Comparison of ENCODE assay signal across 18 cellular contexts in the genomic region with DNA sequence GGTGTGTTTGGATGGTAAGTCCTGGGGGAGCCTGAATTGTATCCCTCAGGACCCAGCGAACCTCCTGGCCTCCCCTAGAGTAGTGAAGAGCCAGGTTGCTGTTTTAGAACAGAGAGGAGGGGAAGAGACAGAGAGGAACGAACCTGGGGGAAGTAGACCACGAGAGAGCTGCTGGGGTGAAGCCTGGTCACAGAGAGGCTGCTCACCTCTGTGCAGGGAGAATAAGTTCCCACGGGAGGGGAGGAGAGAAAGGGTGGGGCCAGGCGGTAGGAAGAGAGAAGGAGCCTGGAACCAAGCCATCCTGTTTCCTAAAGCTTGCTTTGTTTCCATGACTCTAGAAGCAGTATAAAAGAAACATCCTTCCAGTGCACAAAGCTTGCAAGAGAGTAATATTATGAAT.
A peak's percentile ranks its signal among the peaks of the same experiment; 100 is the strongest.
DNase-seq lines count a peak whose midpoint lies in the region; ATAC-seq and TF ChIP-seq lines count a peak whose summit lies in the region.
"Had no signal": no experiment of that assay in that cellular context is flagged by ENCODE, and none has a peak within 500 bp of the region (broad histone marks: within the 10 kb centered on the region; RNA-seq: fewer than 3 reads in every experiment).

No MANE protein-coding gene starts in this region.

- no peak overlapping the region for H3K4me3 ChIP-seq in SK-N-SH (ENCODE audit: low read depth in 2 of 2, low read length in 1 of 2)
- H3K4me3 ChIP-seq in PC-9 = no peak overlapping the region

- no peak for ATAC-seq in SK-N-SH treated with all-trans-retinoic acid at 6 μM for 48 hours

- peaks cover 3% of the 10 kb centered on the region for H3K27me3 Mint-ChIP-seq in type B pancreatic cell
- no peaks in the 10 kb centered on the region for H3K27me3 Mint-ChIP-seq in activated naive CD4-positive, alpha-beta T cell treated with anti-CD3 and anti-CD28 coated beads, Interleukin-2, amount 10 ng/mL, durations not matched to agents 7 days and 5 days
- H3K27me3 Mint-ChIP-seq: B cell; CD4-positive, alpha-beta memory T cell had no signal

- H3F3A ChIP-seq in SK-N-SH (replicated peaks; ENCODE audit: insufficient read depth) (no peaks in the 10 kb centered on the region), PC-9 (ENCODE audit: insufficient read depth, low read depth) (no peaks in the 10 kb centered on the region)

- H3K27ac ChIP-seq in SK-N-SH (ENCODE audit: low read depth in 2 of 2, low read length in 1 of 2) (peak overlapping the region in 1 of 2 experiments; percentile 77; a peak in 2 of 4 replicates), PC-9 (no peak overlapping the region)

- DNase-seq in SK-N-SH (peak; percentile 50), NCI-H69 (lab: John Stamatoyannopoulos, UW) (peak; percentile 21), left kidney (ENCODE audit: low read depth, low spot score) (peak; percentile 34), type B pancreatic cell (ENCODE audit: extremely low spot score, unreplicated experiment) (no peak), PC-9 (no peak), superior temporal gyrus (ENCODE audit: extremely low spot score) (no peak)
- no peak for DNase-seq in activated naive CD4-positive, alpha-beta T cell treated with anti-CD3 and anti-CD28 coated beads, Interleukin-2, amount 10 ng/mL, durations not matched to agents 7 days and 5 days
- DNase-seq: CD4-positive, alpha-beta memory T cell; EL; H9; Karpas-422; MM.1S; NCI-H1105; NCI-H187; NCI-H446; SHP77 treated with DMSO at 0.1 percent for 48 hours had no signal

- no peaks in the 10 kb centered on the region for H3K9me3 Mint-ChIP-seq in type B pancreatic cell
- H3K9me3 Mint-ChIP-seq in activated naive CD4-positive, alpha-beta T cell treated with anti-CD3 and anti-CD28 coated beads, Interleukin-2, amount 10 ng/mL, durations not matched to agents 7 days and 5 days = peaks cover 2% of the 10 kb centered on the region
- H3K9me3 Mint-ChIP-seq: H9 had no signal

- H3K36me3 ChIP-seq in SK-N-SH (replicated peaks in 1 of 2; ENCODE audit: control insufficient read depth in 1 of 2, insufficient read depth in 2 of 2, low read length in 1 of 2) (peaks cover 0 to 2% of the 10 kb centered on the region in 2 experiments), PC-9 (ENCODE audit: low read depth) (no peaks in the 10 kb centered on the region)

- no TSS peak for BruUV-seq in PC-9 (replicated peaks; lab: Mats Ljungman, UMichigan)

- H2AFZ ChIP-seq in SK-N-SH (ENCODE audit: low read depth) (no peak overlapping the region), PC-9 (no peak overlapping the region)

- CTCF ChIA-PET in SK-N-SH (lab: Yijun Ruan, JAX) (interaction anchor here (0.9 to 2.7 kb wide), 3 partner anchors 63 to 110 kb away, joined by 3 to 11 read pairs (median 3); no protein-coding TSS in a partner anchor), PC-9 (lab: Charles Lee) (no interaction called here)
- CTCF ChIA-PET in activated naive CD4-positive, alpha-beta T cell treated with anti-CD3 and anti-CD28 coated beads, Interleukin-2, amount 10 ng/mL, durations not matched to agents 7 days and 5 days (lab: Charles Lee) = no interaction called here

- no peaks in the 10 kb centered on the region for H3K36me3 Mint-ChIP-seq in type B pancreatic cell
- no peaks in the 10 kb centered on the region for H3K36me3 Mint-ChIP-seq in activated naive CD4-positive, alpha-beta T cell treated with anti-CD3 and anti-CD28 coated beads, Interleukin-2, amount 10 ng/mL, durations not matched to agents 7 days and 5 days
- H3K36me3 Mint-ChIP-seq: CD4-positive, alpha-beta memory T cell had no signal

- peak overlapping the region; percentile 6 for H3K27ac Mint-ChIP-seq in type B pancreatic cell
- no peak overlapping the region for H3K27ac Mint-ChIP-seq in activated naive CD4-positive, alpha-beta T cell treated with anti-CD3 and anti-CD28 coated beads, Interleukin-2, amount 10 ng/mL, durations not matched to agents 7 days and 5 days
- H3K27ac Mint-ChIP-seq: B cell; CD4-positive, alpha-beta memory T cell; H9 had no signal

- TF ChIP-seq CTCF in SK-N-SH (IDR thresholded peaks at IDR 0.05) (no peak), type B pancreatic cell (conservative IDR thresholded peaks at IDR 0.05) (no peak), PC-9 (conservative IDR thresholded peaks at IDR 0.05) (no peak)

- H3K9me2 ChIP-seq in SK-N-SH (no peaks in the 10 kb centered on the region), PC-9 (ENCODE audit: insufficient read depth) (no peaks in the 10 kb centered on the region)

- intact Hi-C loops in PC-9 (cut with micrococcal nuclease; ENCODE audit: unreplicated experiment) = no loop called here

- no peak overlapping the region for H3K4me3 Mint-ChIP-seq in type B pancreatic cell
- no peak overlapping the region for H3K4me3 Mint-ChIP-seq in activated naive CD4-positive, alpha-beta T cell treated with anti-CD3 and anti-CD28 coated beads, Interleukin-2, amount 10 ng/mL, durations not matched to agents 7 days and 5 days
- H3K4me3 Mint-ChIP-seq: B cell; CD4-positive, alpha-beta memory T cell; H9 had no signal

- POLR2A ChIA-PET in SK-N-SH (lab: Yijun Ruan, JAX) = interaction anchor here (0.7 to 1.0 kb wide), 2 partner anchors 9 to 148 kb away, joined by 3 to 4 read pairs; partner anchors contain the start of gene MYT1L
- POLR2A ChIA-PET in PC-9 (lab: Charles Lee; ENCODE audit: unreplicated experiment) = no interaction called here

- H3K9me3 ChIP-seq in SK-N-SH (no peaks in the 10 kb centered on the region), PC-9 (ENCODE audit: insufficient read depth, low read depth) (no peaks in the 10 kb centered on the region)

- H4K20me1 ChIP-seq in SK-N-SH (ENCODE audit: insufficient read depth) = no peaks in the 10 kb centered on the region
- no peaks in the 10 kb centered on the region for H4K20me1 ChIP-seq in PC-9 (ENCODE audit: insufficient read depth)

- H3K4me1 ChIP-seq in SK-N-SH (ENCODE audit: control insufficient read depth in 1 of 2, insufficient read depth in 2 of 2, low read depth in 1 of 2, low read length in 1 of 2) (peaks cover 0 to 43% of the 10 kb centered on the region in 2 experiments; a peak in 2 of 4 replicates), PC-9 (replicated peaks; ENCODE audit: insufficient read depth) (no peaks in the 10 kb centered on the region)

- peaks cover 12% of the 10 kb centered on the region for H3K4me1 Mint-ChIP-seq in type B pancreatic cell (ENCODE audit: unreplicated experiment)
- H3K4me1 Mint-ChIP-seq in activated naive CD4-positive, alpha-beta T cell treated with anti-CD3 and anti-CD28 coated beads, Interleukin-2, amount 10 ng/mL, durations not matched to agents 7 days and 5 days = no peaks in the 10 kb centered on the region
- H3K4me1 Mint-ChIP-seq: B cell; CD4-positive, alpha-beta memory T cell had no signal

- H3K79me2 ChIP-seq in SK-N-SH (ENCODE audit: insufficient read depth) (no peaks in the 10 kb centered on the region), PC-9 (ENCODE audit: low read depth) (no peaks in the 10 kb centered on the region)

- TF ChIP-seq EP300 in SK-N-SH (IDR thresholded peaks at IDR 0.05; ENCODE audit: borderline replicate concordance in 1 of 2, low read depth in 1 of 2, low read length in 1 of 2) = no peak

- no peak for TF ChIP-seq RAD21 in SK-N-SH (IDR thresholded peaks at IDR 0.05; ENCODE audit: low read length)

- H3K9ac ChIP-seq in SK-N-SH = no peak overlapping the region

- H3K4me2 ChIP-seq in SK-N-SH (no peak overlapping the region), PC-9 (no peak overlapping the region)

- no peaks in the 10 kb centered on the region for H3K27me3 ChIP-seq in SK-N-SH (ENCODE audit: insufficient read depth)
- H3K27me3 ChIP-seq in PC-9 (ENCODE audit: insufficient read depth, low read depth) = peaks cover 32% of the 10 kb centered on the region

- WGBS in SK-N-SH (ENCODE audit: low lambda C conversion rate) = 18% methylated on average over 5 of the region's 5 CpGs

TF ChIP-seq in SK-N-SH, 30 proteins besides CTCF, POLR2A, EP300 and RAD21 (continues in another document):
- TF ChIP-seq FOSL2 (IDR thresholded peaks at IDR 0.05; ENCODE audit: borderline replicate concordance, low read depth) = no peak
- TF ChIP-seq PBX3 (IDR thresholded peaks at IDR 0.05) = no peak
- no peak for TF ChIP-seq RXRA (IDR thresholded peaks at IDR 0.05; ENCODE audit: borderline replicate concordance, low read depth)
- TF ChIP-seq TAF1 (IDR thresholded peaks at IDR 0.05; ENCODE audit: borderline replicate concordance, low read depth, low read length) = no peak
- TF ChIP-seq JUND (IDR thresholded peaks at IDR 0.05) = no peak

TF ChIP-seq in SK-N-SH treated with all-trans-retinoic acid at 6 μM for 48 hours, 23 proteins besides CTCF, POLR2A, EP300 and RAD21 (continues in another document):
- no peak for TF ChIP-seq ZNF70 (CRISPR knock-in tag; IDR thresholded peaks at IDR 0.05)
- TF ChIP-seq ZNF565 (CRISPR knock-in tag; conservative IDR thresholded peaks at IDR 0.05; ENCODE audit: low read depth) = no peak
- TF ChIP-seq SNAI2 (CRISPR knock-in tag; IDR thresholded peaks at IDR 0.05) = no peak
- no peak for TF ChIP-seq ZFP3 (CRISPR knock-in tag; IDR thresholded peaks at IDR 0.05)
- TF ChIP-seq, protein P1, sequence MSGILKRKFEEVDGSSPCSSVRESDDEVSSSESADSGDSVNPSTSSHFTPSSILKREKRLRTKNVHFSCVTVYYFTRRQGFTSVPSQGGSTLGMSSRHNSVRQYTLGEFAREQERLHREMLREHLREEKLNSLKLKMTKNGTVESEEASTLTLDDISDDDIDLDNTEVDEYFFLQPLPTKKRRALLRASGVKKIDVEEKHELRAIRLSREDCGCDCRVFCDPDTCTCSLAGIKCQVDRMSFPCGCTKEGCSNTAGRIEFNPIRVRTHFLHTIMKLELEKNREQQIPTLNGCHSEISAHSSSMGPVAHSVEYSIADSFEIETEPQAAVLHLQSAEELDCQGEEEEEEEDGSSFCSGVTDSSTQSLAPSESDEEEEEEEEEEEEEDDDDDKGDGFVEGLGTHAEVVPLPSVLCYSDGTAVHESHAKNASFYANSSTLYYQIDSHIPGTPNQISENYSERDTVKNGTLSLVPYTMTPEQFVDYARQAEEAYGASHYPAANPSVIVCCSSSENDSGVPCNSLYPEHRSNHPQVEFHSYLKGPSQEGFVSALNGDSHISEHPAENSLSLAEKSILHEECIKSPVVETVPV (CRISPR knock-in tag; IDR thresholded peaks at IDR 0.05) = no peak
- TF ChIP-seq CSDC2 (CRISPR knock-in tag; IDR thresholded peaks at IDR 0.05) = no peak
- no peak for TF ChIP-seq OSR1 (CRISPR knock-in tag; IDR thresholded peaks at IDR 0.05)
- TF ChIP-seq CREB5 (CRISPR knock-in tag; IDR thresholded peaks at IDR 0.05; ENCODE audit: low read depth) = no peak
- no peak for TF ChIP-seq TCF4 (CRISPR knock-in tag; IDR thresholded peaks at IDR 0.05; ENCODE audit: borderline replicate concordance)

Comparison
In these comparisons a context has a peak if more than half of its experiments do, and no peak if none do; other contexts are left out.
1. DNase-seq: peak in SK-N-SH (single experiment), NCI-H69 (single experiment) and left kidney (single experiment); none in type B pancreatic cell (single experiment), PC-9 (0 of 2), superior temporal gyrus (single experiment) and activated naive CD4-positive, alpha-beta T cell treated with anti-CD3 and anti-CD28 coated beads, Interleukin-2, amount 10 ng/mL, durations not matched to agents 7 days and 5 days (single experiment).